11 cellular contexts compared by ENCODE assay signal in the genomic region with DNA sequence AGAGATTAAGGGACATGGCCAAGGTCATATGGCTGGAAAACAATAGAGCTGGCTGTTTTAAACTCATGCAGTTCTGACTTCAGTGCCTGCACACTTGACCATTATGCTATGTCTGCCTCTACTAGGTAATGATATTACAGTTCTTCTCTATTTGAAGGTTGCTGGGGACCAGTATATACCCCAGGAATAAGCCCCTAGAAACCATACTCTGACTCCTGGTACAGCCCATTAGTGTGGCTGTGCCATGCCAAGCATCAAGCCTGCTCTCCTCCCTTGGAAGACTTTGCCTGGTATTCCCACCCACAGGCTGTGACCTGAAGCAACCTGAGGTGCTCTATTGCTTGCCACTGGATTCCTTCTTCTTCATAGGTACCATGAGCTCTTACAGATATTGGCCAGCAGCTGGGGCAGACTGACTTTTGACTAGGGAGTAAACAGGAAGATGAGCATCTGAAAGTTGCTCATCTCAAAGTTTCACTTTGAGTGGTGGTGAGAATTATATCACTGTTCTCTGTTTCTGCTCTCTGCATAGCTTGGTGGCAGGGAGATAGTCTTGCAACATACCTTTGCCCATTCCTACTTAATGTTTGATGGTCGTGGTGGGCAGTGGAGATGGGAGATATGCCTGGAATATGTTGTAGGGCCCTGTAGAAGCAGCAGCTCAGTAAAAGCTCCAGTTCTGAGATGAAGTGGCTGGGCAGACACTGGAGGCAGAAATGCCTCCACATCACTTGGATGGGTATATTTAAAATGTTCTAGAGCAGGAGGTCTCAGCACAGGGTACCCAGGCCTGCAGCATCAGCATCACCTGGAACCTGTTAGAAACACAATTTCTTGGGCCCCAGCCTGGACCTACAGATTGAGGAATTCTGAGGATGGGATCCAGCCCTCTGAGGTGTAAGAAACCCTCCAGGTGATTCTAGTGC.
DNase-seq lines count a peak whose midpoint lies in the region; ATAC-seq and TF ChIP-seq lines count a peak whose summit lies in the region.
"Had no signal": no experiment of that assay in that cellular context is flagged by ENCODE, and none has a peak within 500 bp of the region (broad histone marks: within the 10 kb centered on the region; RNA-seq: fewer than 3 reads in every experiment).

No MANE protein-coding gene starts in this region.

- no peak overlapping the region for H3K27ac ChIP-seq in CD8-positive, alpha-beta T cell (ENCODE audit: low read depth, low read length)
- H3K27ac ChIP-seq: gastroesophageal sphincter had no signal

- no peak for TF ChIP-seq CTCF in activated CD8-positive, alpha-beta T cell treated with anti-CD3 and anti-CD28 coated beads for 36 hours (IDR thresholded peaks at IDR 0.05)
- TF ChIP-seq CTCF in CD8-positive, alpha-beta T cell (IDR thresholded peaks at IDR 0.05): no peak
- TF ChIP-seq CTCF in progenitor cell of endocrine pancreas (IDR thresholded peaks at IDR 0.05; ENCODE audit: unreplicated experiment): no peak

- H3K36me3 Mint-ChIP-seq in activated CD8-positive, alpha-beta T cell treated with anti-CD3 and anti-CD28 coated beads for 36 hours (ENCODE audit: low read depth): no peaks in the 10 kb centered on the region
- H3K36me3 Mint-ChIP-seq in CD8-positive, alpha-beta T cell: no peaks in the 10 kb centered on the region
- no peaks in the 10 kb centered on the region for H3K36me3 Mint-ChIP-seq in progenitor cell of endocrine pancreas (ENCODE audit: insufficient read depth)

- peaks cover 8% of the 10 kb centered on the region for H3K4me1 Mint-ChIP-seq in activated CD8-positive, alpha-beta T cell treated with anti-CD3 and anti-CD28 coated beads for 36 hours (ENCODE audit: low read depth)
- H3K4me1 Mint-ChIP-seq in CD8-positive, alpha-beta T cell (ENCODE audit: low read depth): no peaks in the 10 kb centered on the region
- no peaks in the 10 kb centered on the region for H3K4me1 Mint-ChIP-seq in progenitor cell of endocrine pancreas (ENCODE audit: low read depth)

- H3K27me3 Mint-ChIP-seq in activated CD8-positive, alpha-beta T cell treated with anti-CD3 and anti-CD28 coated beads for 36 hours: no peaks in the 10 kb centered on the region
- no peaks in the 10 kb centered on the region for H3K27me3 Mint-ChIP-seq in CD8-positive, alpha-beta T cell (ENCODE audit: low read depth)
- H3K27me3 Mint-ChIP-seq in progenitor cell of endocrine pancreas: peaks cover 20% of the 10 kb centered on the region

- DNase-seq in activated CD8-positive, alpha-beta T cell treated with anti-CD3 and anti-CD28 coated beads for 36 hours: peak; percentile 45
- no peak for DNase-seq in CD8-positive, alpha-beta T cell
- no peak for DNase-seq in DMS 273 treated with DMSO at 0.1 percent for 48 hours (lab: John Stamatoyannopoulos, UW)
- DNase-seq in progenitor cell of endocrine pancreas (ENCODE audit: low spot score, unreplicated experiment): no peak
- no peak for DNase-seq in A172 (ENCODE audit: low spot score)
- DNase-seq: IMR-90 had no signal

- no peaks in the 10 kb centered on the region for H3K4me1 ChIP-seq in CD8-positive, alpha-beta T cell (ENCODE audit: insufficient read depth, low read length)
- H3K4me1 ChIP-seq: gastroesophageal sphincter had no signal

- POLR2A ChIA-PET in activated CD8-positive, alpha-beta T cell treated with anti-CD3 and anti-CD28 coated beads for 36 hours (lab: Charles Lee): no interaction called here
- POLR2A ChIA-PET in CD8-positive, alpha-beta T cell (lab: Charles Lee): no interaction called here

- no peaks in the 10 kb centered on the region for H3K27me3 ChIP-seq in CD8-positive, alpha-beta T cell (ENCODE audit: insufficient read depth, low read length)
- H3K27me3 ChIP-seq: gastroesophageal sphincter had no signal

- CTCF ChIA-PET in activated CD8-positive, alpha-beta T cell treated with anti-CD3 and anti-CD28 coated beads for 36 hours (lab: Charles Lee): no interaction called here
- CTCF ChIA-PET in CD8-positive, alpha-beta T cell (lab: Charles Lee): no interaction called here

- no peak overlapping the region for H3K4me3 Mint-ChIP-seq in activated CD8-positive, alpha-beta T cell treated with anti-CD3 and anti-CD28 coated beads for 36 hours
- no peak overlapping the region for H3K4me3 Mint-ChIP-seq in CD8-positive, alpha-beta T cell
- no peak overlapping the region for H3K4me3 Mint-ChIP-seq in progenitor cell of endocrine pancreas (ENCODE audit: low read depth)

- H3K9me3 ChIP-seq in CD8-positive, alpha-beta T cell (ENCODE audit: low read length): no peaks in the 10 kb centered on the region
- H3K9me3 ChIP-seq: gastroesophageal sphincter had no signal

- H3K9me3 Mint-ChIP-seq in activated CD8-positive, alpha-beta T cell treated with anti-CD3 and anti-CD28 coated beads for 36 hours: no peaks in the 10 kb centered on the region
- no peaks in the 10 kb centered on the region for H3K9me3 Mint-ChIP-seq in CD8-positive, alpha-beta T cell
- no peaks in the 10 kb centered on the region for H3K9me3 Mint-ChIP-seq in progenitor cell of endocrine pancreas (ENCODE audit: low read depth)

- H3K27ac Mint-ChIP-seq in activated CD8-positive, alpha-beta T cell treated with anti-CD3 and anti-CD28 coated beads for 36 hours: peak overlapping the region; percentile 18
- no peak overlapping the region for H3K27ac Mint-ChIP-seq in CD8-positive, alpha-beta T cell
- no peak overlapping the region for H3K27ac Mint-ChIP-seq in progenitor cell of endocrine pancreas

- intact Hi-C loops in activated CD8-positive, alpha-beta T cell treated with anti-CD3 and anti-CD28 coated beads for 36 hours (cut with micrococcal nuclease): no loop called here
- intact Hi-C loops in CD8-positive, alpha-beta T cell (cut with DNase I, micrococcal nuclease): no loop called here

- ATAC-seq in GM18508 (IDR thresholded peaks at IDR 0.05; ENCODE audit: insufficient read depth, unreplicated experiment): peak; percentile 96
- peak; percentile 64 for ATAC-seq in GM19351 (IDR thresholded peaks at IDR 0.05; ENCODE audit: unreplicated experiment)
- peak; percentile 97 for ATAC-seq in HG02973 (IDR thresholded peaks at IDR 0.05; ENCODE audit: unreplicated experiment)
- ATAC-seq in activated CD8-positive, alpha-beta T cell treated with anti-CD3 and anti-CD28 coated beads for 36 hours: peak; percentile 88
- ATAC-seq in CD8-positive, alpha-beta T cell: no peak
- ATAC-seq: gastroesophageal sphincter had no signal

- H3K4me3 ChIP-seq in CD8-positive, alpha-beta T cell (ENCODE audit: low read depth, low read length): no peak overlapping the region
- H3K4me3 ChIP-seq: gastroesophageal sphincter, lung had no signal

- no peaks in the 10 kb centered on the region for H3K36me3 ChIP-seq in CD8-positive, alpha-beta T cell (ENCODE audit: insufficient read depth, low read length)
- H3K36me3 ChIP-seq: gastroesophageal sphincter had no signal
